1 cellular context compared by ENCODE assay signal in genomic region chr5:132098151-132098594, GRCh38.
TF ChIP-seq lines count a peak whose summit lies in the region.

No MANE protein-coding gene starts in this region.

TF ChIP-seq in GM23338, 12 proteins besides CTCF, POLR2A, EP300 and RAD21 (continued from another document):
- TF ChIP-seq EZH2 (IDR thresholded peaks at IDR 0.05; ENCODE audit: low read depth, unreplicated experiment), result no peak
